ENCODE assay signal across 8 cellular contexts in the genomic region with DNA sequence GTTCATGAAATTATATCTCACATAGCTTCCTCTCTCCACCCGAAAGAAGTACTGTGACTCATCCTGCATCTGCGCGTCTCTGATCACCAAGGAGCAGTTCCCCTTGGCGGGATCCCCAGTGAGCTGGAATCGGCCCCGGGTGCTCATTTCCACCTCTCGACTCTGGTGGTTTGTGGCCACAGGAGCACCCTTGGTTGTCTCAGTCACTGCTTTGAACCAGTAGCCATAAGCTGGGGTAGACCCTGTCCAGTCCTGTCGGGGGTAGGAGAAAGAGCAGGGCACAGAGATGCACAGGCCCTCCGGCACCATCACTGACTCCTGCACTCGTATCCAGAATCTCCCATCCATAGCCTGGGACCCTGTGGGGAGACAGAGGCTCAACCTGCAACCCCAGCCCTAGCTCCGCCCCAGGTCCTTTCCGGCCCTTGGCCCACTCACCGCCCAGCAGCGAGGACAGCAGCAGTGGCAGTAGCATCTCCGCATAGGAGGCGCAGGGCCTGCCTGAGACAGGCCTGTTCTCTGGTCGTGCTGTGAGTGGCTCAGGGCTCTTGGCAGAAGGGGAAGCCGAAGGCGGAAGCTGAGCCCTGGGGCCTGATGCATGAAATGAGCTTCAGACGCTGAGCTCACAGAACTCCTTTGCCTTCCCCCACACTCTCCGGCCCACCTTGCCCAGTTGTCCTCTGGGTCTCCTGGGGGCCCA. TPM values are rescaled to one million over a fixed set of nuclear protein-coding genes. Genes with fewer than 3 reads are reported as not detected.
DNase-seq lines count a peak whose midpoint lies in the region; ATAC-seq, FAIRE-seq and TF ChIP-seq lines count a peak whose summit lies in the region.

A gene with protein sequence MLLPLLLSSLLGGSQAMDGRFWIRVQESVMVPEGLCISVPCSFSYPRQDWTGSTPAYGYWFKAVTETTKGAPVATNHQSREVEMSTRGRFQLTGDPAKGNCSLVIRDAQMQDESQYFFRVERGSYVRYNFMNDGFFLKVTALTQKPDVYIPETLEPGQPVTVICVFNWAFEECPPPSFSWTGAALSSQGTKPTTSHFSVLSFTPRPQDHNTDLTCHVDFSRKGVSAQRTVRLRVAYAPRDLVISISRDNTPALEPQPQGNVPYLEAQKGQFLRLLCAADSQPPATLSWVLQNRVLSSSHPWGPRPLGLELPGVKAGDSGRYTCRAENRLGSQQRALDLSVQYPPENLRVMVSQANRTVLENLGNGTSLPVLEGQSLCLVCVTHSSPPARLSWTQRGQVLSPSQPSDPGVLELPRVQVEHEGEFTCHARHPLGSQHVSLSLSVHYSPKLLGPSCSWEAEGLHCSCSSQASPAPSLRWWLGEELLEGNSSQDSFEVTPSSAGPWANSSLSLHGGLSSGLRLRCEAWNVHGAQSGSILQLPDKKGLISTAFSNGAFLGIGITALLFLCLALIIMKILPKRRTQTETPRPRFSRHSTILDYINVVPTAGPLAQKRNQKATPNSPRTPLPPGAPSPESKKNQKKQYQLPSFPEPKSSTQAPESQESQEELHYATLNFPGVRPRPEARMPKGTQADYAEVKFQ (minus strand): TSS at position 536 of the 700 bp plus-strand sequence. CDS start 61 bp downstream, at position 475.

- H3K9me3 ChIP-seq in liver (ENCODE audit: control insufficient read depth in 4 of 4, low read length in 3 of 4) (no peaks in the 10 kb centered on the region), HepG2 (ENCODE audit: low read length) (no peaks in the 10 kb centered on the region)

- no peak within 1 kb of the TSS for H2AFZ ChIP-seq in HepG2 (ENCODE audit: low read length)

- H3K4me3 ChIP-seq in liver (ENCODE audit: low read depth in 1 of 3, low read length in 3 of 3) (peak within 1 kb of the TSS in 2 of 3 donors; percentile 12 to 17), HepG2 (replicated peaks in 1 of 3; ENCODE audit: insufficient read depth in 1 of 3, low read depth in 2 of 3, low read length in 3 of 3) (no peak within 1 kb of the TSS)

- H4K20me1 ChIP-seq in HepG2 (ENCODE audit: insufficient read depth, low read length): peaks cover 5% of the 10 kb centered on the region; the same call in 1 of the 2 replicates

- peaks cover 28% of the 10 kb centered on the region for H3K4me1 Mint-ChIP-seq in activated CD8-positive, alpha-beta T cell treated with anti-CD3 and anti-CD28 coated beads for 36 hours (ENCODE audit: low read depth)
- peaks cover 16 to 22% of the 10 kb centered on the region in 2 donors for H3K4me1 Mint-ChIP-seq in natural killer cell treated with Interleukin-12 subunit alpha and Interleukin-12 subunit beta and Interleukin-15 and Interleukin-18, amount 100 ng/mL, for 72 hours (ENCODE audit: low read depth in 2 of 2)

- no peak for ATAC-seq in HepG2
- ATAC-seq in HG03432 (IDR thresholded peaks at IDR 0.05; ENCODE audit: unreplicated experiment): peak; percentile 70
- peak; percentile 60 for ATAC-seq in activated CD8-positive, alpha-beta T cell treated with anti-CD3 and anti-CD28 coated beads for 36 hours
- ATAC-seq in natural killer cell treated with Interleukin-12 subunit alpha and Interleukin-12 subunit beta and Interleukin-15 and Interleukin-18, amount 100 ng/mL, for 72 hours: peak; percentile 72 to 76

- CTCF ChIA-PET in HepG2 (lab: Yijun Ruan, JAX; ENCODE audit: low intra/inter-chr PET ratio, low total read pairs) (no interaction called here), HEK293T (lab: Yijun Ruan, JAX) (no interaction called here)
- CTCF ChIA-PET in activated CD8-positive, alpha-beta T cell treated with anti-CD3 and anti-CD28 coated beads for 36 hours (lab: Charles Lee): interaction anchor here (0.7 to 6.3 kb wide), 11 partner anchors 9 to 240 kb away, joined by 3 to 60 read pairs (median 4); no protein-coding TSS in a partner anchor

- TF ChIP-seq CTCF in liver (IDR thresholded peaks at IDR 0.05; ENCODE audit: low read depth, low read length, missing input control): no peak
- TF ChIP-seq CTCF in HepG2 (CRISPR knock-in tag; IDR thresholded peaks at IDR 0.05): no peak
- TF ChIP-seq CTCF in activated CD8-positive, alpha-beta T cell treated with anti-CD3 and anti-CD28 coated beads for 36 hours (IDR thresholded peaks at IDR 0.05): no peak
- no peak for TF ChIP-seq CTCF in D721Med (IDR thresholded peaks at IDR 0.05; ENCODE audit: insufficient read depth, missing control alignments)

- no peak within 1 kb of the TSS for H3K4me3 Mint-ChIP-seq in activated CD8-positive, alpha-beta T cell treated with anti-CD3 and anti-CD28 coated beads for 36 hours
- H3K4me3 Mint-ChIP-seq in natural killer cell treated with Interleukin-12 subunit alpha and Interleukin-12 subunit beta and Interleukin-15 and Interleukin-18, amount 100 ng/mL, for 72 hours: peak within 1 kb of the TSS; percentile 24

- H3K27me3 Mint-ChIP-seq in activated CD8-positive, alpha-beta T cell treated with anti-CD3 and anti-CD28 coated beads for 36 hours: peaks cover 21% of the 10 kb centered on the region
- H3K27me3 Mint-ChIP-seq in natural killer cell treated with Interleukin-12 subunit alpha and Interleukin-12 subunit beta and Interleukin-15 and Interleukin-18, amount 100 ng/mL, for 72 hours: peaks cover 5 to 9% of the 10 kb centered on the region in 2 donors

- POLR2A ChIA-PET in HepG2 (lab: Yijun Ruan, JAX): no interaction called here
- POLR2A ChIA-PET in activated CD8-positive, alpha-beta T cell treated with anti-CD3 and anti-CD28 coated beads for 36 hours (lab: Charles Lee): interaction anchor here (0.6 to 1.5 kb wide), 4 partner anchors 25 to 125 kb away, joined by 3 read pairs; no protein-coding TSS in a partner anchor
- POLR2A ChIA-PET in HEK293T (lab: Yijun Ruan, JAX): interaction anchor here (1.6 kb wide), 1 partner anchor 49 kb away, joined by 4 read pairs; no protein-coding TSS in a partner anchor

- DNase-seq in HepG2 (ENCODE audit: low spot score): no peak
- DNase-seq in activated CD8-positive, alpha-beta T cell treated with anti-CD3 and anti-CD28 coated beads for 36 hours: peak; percentile 62
- no peak for DNase-seq in natural killer cell treated with Interleukin-12 subunit alpha and Interleukin-12 subunit beta and Interleukin-15 and Interleukin-18, amount 100 ng/mL, for 72 hours (ENCODE audit: low spot score)
- DNase-seq in D721Med (ENCODE audit: insufficient read length, low spot score): no peak
- no peak for DNase-seq in NCI-H1930 (lab: John Stamatoyannopoulos, UW)
- no peak for DNase-seq in HEK293T (ENCODE audit: extremely low spot score)

- in situ Hi-C loops in HepG2 (cut with HindIII; ENCODE audit: extremely low pct_ligation_motif_present, low pct_unique_long_range_greater_than_20kb): no loop called here

- no peaks in the 10 kb centered on the region for H3K9me3 Mint-ChIP-seq in activated CD8-positive, alpha-beta T cell treated with anti-CD3 and anti-CD28 coated beads for 36 hours
- no peaks in the 10 kb centered on the region for H3K9me3 Mint-ChIP-seq in natural killer cell treated with Interleukin-12 subunit alpha and Interleukin-12 subunit beta and Interleukin-15 and Interleukin-18, amount 100 ng/mL, for 72 hours

- no peak for TF ChIP-seq POLR2A in HepG2 (IDR thresholded peaks at IDR 0.05; ENCODE audit: insufficient read depth in 1 of 2, low read depth in 2 of 2, low read length in 2 of 2)

- H3K9ac ChIP-seq in liver (ENCODE audit: low read depth in 1 of 2, low read length in 2 of 2): no peak within 1 kb of the TSS
- H3K9ac ChIP-seq in HepG2 (ENCODE audit: insufficient read depth, low read depth, low read length): no peak within 1 kb of the TSS

- intact Hi-C loops in HepG2 (cut with micrococcal nuclease; ENCODE audit: unreplicated experiment): no loop called here
- intact Hi-C loops in activated CD8-positive, alpha-beta T cell treated with anti-CD3 and anti-CD28 coated beads for 36 hours (cut with micrococcal nuclease): no loop called here

- TF ChIP-seq EP300 in HepG2 (IDR thresholded peaks at IDR 0.05; ENCODE audit: low read depth in 2 of 2, low read length in 2 of 2) (no peak), HepG2 (CRISPR knock-in tag; IDR thresholded peaks at IDR 0.05; ENCODE audit: borderline replicate concordance) (no peak)

- H3K36me3 Mint-ChIP-seq in activated CD8-positive, alpha-beta T cell treated with anti-CD3 and anti-CD28 coated beads for 36 hours (ENCODE audit: low read depth): peaks cover 1% of the 10 kb centered on the region
- H3K36me3 Mint-ChIP-seq in natural killer cell treated with Interleukin-12 subunit alpha and Interleukin-12 subunit beta and Interleukin-15 and Interleukin-18, amount 100 ng/mL, for 72 hours: no peaks in the 10 kb centered on the region

- TF ChIP-seq RAD21 in liver (IDR thresholded peaks at IDR 0.05) (no peak), HepG2 (CRISPR knock-in tag; IDR thresholded peaks at IDR 0.05) (no peak)

- WGBS in liver: 60% methylated on average over 21 of the region's 21 CpGs
- WGBS in HepG2 (ENCODE audit: low lambda C conversion rate): 39% methylated on average over 14 of the region's 21 CpGs

- BruUV-seq in HepG2 (replicated peaks; lab: Mats Ljungman, UMichigan): no TSS peak

- FAIRE-seq in HepG2 (lab: Jason Lieb, UNC): no peak
- FAIRE-seq in D721Med (lab: Jason Lieb, UNC): no peak

- H3K4me1 ChIP-seq in liver (ENCODE audit: control insufficient read depth in 4 of 4, insufficient read depth in 4 of 4, low read length in 3 of 4) (no peaks in the 10 kb centered on the region), HepG2 (ENCODE audit: insufficient read depth, low read length) (no peaks in the 10 kb centered on the region)

- H3K79me2 ChIP-seq in HepG2 (ENCODE audit: insufficient read depth, low read length): no peaks in the 10 kb centered on the region

- H3K36me3 ChIP-seq in liver (ENCODE audit: control insufficient read depth in 4 of 4, insufficient read depth in 3 of 4, low read depth in 1 of 4, low read length in 3 of 4) (no peaks in the 10 kb centered on the region), HepG2 (replicated peaks in 1 of 2; ENCODE audit: control insufficient read depth in 1 of 2, insufficient read depth in 2 of 2, low read length in 2 of 2) (no peaks in the 10 kb centered on the region)

- H3K27me3 ChIP-seq in liver (ENCODE audit: control insufficient read depth in 4 of 4, insufficient read depth in 4 of 4, low read length in 3 of 4): no peaks in the 10 kb centered on the region
- H3K27me3 ChIP-seq in HepG2 (ENCODE audit: control insufficient read depth in 1 of 2, insufficient read depth in 2 of 2, low read length in 2 of 2): no peaks in the 10 kb centered on the region; a peak in 2 of 5 replicates

- peak within 1 kb of the TSS; percentile 18 to 25 for H3K27ac ChIP-seq in liver (ENCODE audit: low read depth in 1 of 2, low read length in 2 of 2)
- no peak within 1 kb of the TSS for H3K27ac ChIP-seq in HepG2 (ENCODE audit: extremely low read length, insufficient read depth, low read length)

- no peak within 1 kb of the TSS for H3K4me2 ChIP-seq in HepG2 (ENCODE audit: low read depth, low read length)

- no peak within 1 kb of the TSS for H3K27ac Mint-ChIP-seq in activated CD8-positive, alpha-beta T cell treated with anti-CD3 and anti-CD28 coated beads for 36 hours
- H3K27ac Mint-ChIP-seq in natural killer cell treated with Interleukin-12 subunit alpha and Interleukin-12 subunit beta and Interleukin-15 and Interleukin-18, amount 100 ng/mL, for 72 hours: peak within 1 kb of the TSS; percentile 57 to 74

RNA-seq across cellular contexts. Expression of the gene that starts here (rescaled TPM):
- total RNA-seq in liver (1 to 10 TPM; 4.9 to 8.4 TPM), HepG2 (2016; rRNA removed; fragmentation: Illumina TruSeq; extraction: Trizol) (not detected in 2 replicates)
- polyA plus RNA-seq in liver (1 to 10 TPM; 1.7 to 8.0 TPM), HepG2 (2011; rRNA removed) (not detected in 2 replicates)
- total RNA-seq in HepG2 (2016; cell fraction: cytosol; rRNA removed; fragmentation: Illumina TruSeq; extraction: Trizol; ENCODE audit: low read depth): not detected in 2 replicates
- not detected in 2 replicates for total RNA-seq in HepG2 (2016; cell fraction: insoluble cytoplasmic fraction; rRNA removed; fragmentation: Illumina TruSeq; extraction: Trizol)
- total RNA-seq in HepG2 (2016; cell fraction: membrane; rRNA removed; fragmentation: Illumina TruSeq; extraction: Trizol): not detected in 2 replicates
- total RNA-seq in HepG2 (2016; cell fraction: nucleus; rRNA removed; fragmentation: Illumina TruSeq; extraction: Trizol): not detected in 2 replicates
- polyA plus RNA-seq in HepG2 (2011; cell fraction: cytosol; rRNA removed): not detected in 2 replicates
- not detected in 2 replicates for polyA plus RNA-seq in HepG2 (2011; cell fraction: nucleus; rRNA removed)
- polyA plus RNA-seq in HepG2 (2012): 0.17 and 0.20 TPM in 2 replicates
- not detected in 2 replicates for polyA plus RNA-seq in HepG2 (2016; cell fraction: cytosol; fragmentation: Illumina TruSeq; extraction: Trizol; ENCODE audit: low read depth)
- polyA plus RNA-seq in HepG2 (2016; cell fraction: insoluble cytoplasmic fraction; fragmentation: Illumina TruSeq; extraction: Trizol; ENCODE audit: low read depth): not detected in 2 replicates
- polyA plus RNA-seq in HepG2 (2016; cell fraction: membrane; fragmentation: Illumina TruSeq; extraction: Trizol; ENCODE audit: low read depth): not detected in 2 replicates
- not detected in 2 replicates for polyA plus RNA-seq in HepG2 (2016; cell fraction: nucleus; fragmentation: Illumina TruSeq; extraction: Trizol; ENCODE audit: insufficient read depth, low read depth)
- polyA minus RNA-seq in HepG2 (2011; rRNA and poly(A)+ RNA removed; ENCODE audit: low replicate concordance): not detected in 2 replicates
- not detected in 2 replicates for polyA minus RNA-seq in HepG2 (2011; cell fraction: cytosol; rRNA and poly(A)+ RNA removed)
- not detected in 2 replicates for polyA minus RNA-seq in HepG2 (2011; cell fraction: nucleus; rRNA and poly(A)+ RNA removed)
- total RNA-seq in activated CD8-positive, alpha-beta T cell treated with anti-CD3 and anti-CD28 coated beads for 36 hours: under 1 TPM in 1 of 2 experiments, not detected in 1; 0.32 TPM
- 1 to 10 TPM in 1 of 2 donors, under 1 TPM in 1; 0.28 to 1.5 TPM for total RNA-seq in natural killer cell treated with Interleukin-12 subunit alpha and Interleukin-12 subunit beta and Interleukin-15 and Interleukin-18, amount 100 ng/mL, for 72 hours

Comparison
In these comparisons a context has a peak if more than half of its experiments do, and no peak if none do; other contexts are left out.
1. H3K4me3 ChIP-seq: peak in liver (2 of 3); none in HepG2 (0 of 3).
2. Peak in DNase-seq and ATAC-seq in activated CD8-positive, alpha-beta T cell treated with anti-CD3 and anti-CD28 coated beads for 36 hours; RNA of the gene not detected or under 1 TPM.